ENCODE assay signal across 8 cellular contexts in the genomic region with DNA sequence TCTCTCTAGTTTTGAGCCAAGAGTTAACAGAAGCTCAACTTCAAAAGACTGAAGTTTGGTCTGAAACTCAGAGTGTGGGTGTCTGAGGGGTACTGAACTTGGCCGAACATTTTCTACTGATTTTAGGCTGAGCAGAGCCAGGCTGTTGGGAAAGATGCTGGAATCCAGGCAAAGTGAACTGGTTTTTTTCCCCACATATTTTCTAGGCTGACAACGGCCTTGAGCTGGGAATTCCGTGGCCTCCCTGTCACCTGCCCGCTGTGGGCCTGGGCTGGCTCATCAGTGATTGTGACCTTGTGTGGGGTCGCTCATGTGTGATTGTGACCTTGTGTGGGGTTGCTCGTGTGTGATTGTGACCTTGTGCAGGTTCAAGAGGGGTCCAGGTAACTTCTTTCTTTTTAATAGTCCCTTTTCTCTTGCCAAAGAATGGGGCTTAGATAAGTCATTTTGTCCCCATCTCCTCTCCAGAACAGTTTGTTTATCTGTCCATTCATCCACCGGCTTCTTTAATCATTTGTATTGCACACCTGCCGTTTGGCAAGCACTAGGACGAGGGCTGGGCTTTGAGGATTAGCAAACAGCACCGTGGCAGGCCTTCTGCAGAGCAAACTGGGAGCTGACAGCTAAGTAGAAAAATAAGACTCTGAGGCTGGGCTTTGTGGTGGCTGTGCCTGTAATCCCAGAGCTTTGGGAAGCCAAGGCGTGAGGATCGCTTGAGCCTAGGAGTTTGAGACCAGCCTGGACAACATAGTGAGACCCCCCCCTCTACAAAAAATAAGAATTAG.
DNase-seq lines count a peak whose midpoint lies in the region; ATAC-seq, FAIRE-seq and TF ChIP-seq lines count a peak whose summit lies in the region.
"Not testable (repeated sequence)": the region's sequence is repeated elsewhere in the genome, so short reads cannot be mapped to it uniquely, and the experiment has no call there.

No MANE protein-coding gene starts in this region.

- H3K36me3 Mint-ChIP-seq in naive B cell: peaks cover 12 to 16% of the 10 kb centered on the region in 2 donors

- FAIRE-seq in kidney (lab: Jason Lieb, UNC): not testable (repeated sequence)

- H3K27ac ChIP-seq in BLaER1; body of pancreas; kidney (ENCODE audit: low read depth in 2 of 2, low read length in 2 of 2): not testable (repeated sequence)

- not testable (repeated sequence) for H3K4me3 ChIP-seq in BLaER1; body of pancreas; kidney (ENCODE audit: low read length in 2 of 2)

- not testable (repeated sequence) for TF ChIP-seq CTCF in body of pancreas (IDR thresholded peaks at IDR 0.05); kidney (IDR thresholded peaks at IDR 0.05; ENCODE audit: borderline replicate concordance, extremely low read depth, insufficient read depth)

- H3K9me3 ChIP-seq in BLaER1; body of pancreas; kidney (ENCODE audit: control insufficient read depth in 1 of 2, low read length in 2 of 2): not testable (repeated sequence)

- H3K27ac Mint-ChIP-seq in naive B cell: peak overlapping the region in 5 of 6 donors; percentile 22 to 78 (median 70)

- H3K4me1 Mint-ChIP-seq in naive B cell: peaks cover 9 to 15% (median 12%) of the 10 kb centered on the region in 3 donors

- not testable (repeated sequence) for H3K27me3 ChIP-seq in BLaER1, body of pancreas

- H3K36me3 ChIP-seq in BLaER1; body of pancreas (replicated peaks in 1 of 2; ENCODE audit: insufficient read depth in 1 of 2, low read depth in 2 of 2); kidney (ENCODE audit: control insufficient read depth in 1 of 2, insufficient read depth in 2 of 2, low read length in 2 of 2): not testable (repeated sequence)

- not testable (repeated sequence) for H4K20me1 ChIP-seq in BLaER1

- 12 to 19% methylated on average over 8 to 12 of the region's 12 CpGs for WGBS in body of pancreas, 2 donors

- peak; percentile 31 for ATAC-seq in body of pancreas
- ATAC-seq in naive B cell (ENCODE audit: low read depth in 2 of 2): not testable (repeated sequence)
- peak; percentile 46 for ATAC-seq in sciatic nerve

- peaks cover 6 to 19% (median 15%) of the 10 kb centered on the region in 7 donors for H3K9me3 Mint-ChIP-seq in naive B cell

- not testable (repeated sequence) for H3K4me3 Mint-ChIP-seq in naive B cell

- DNase-seq in NCI-H1092 treated with DMSO at 0.1 percent for 48 hours (lab: John Stamatoyannopoulos, UW): peak; percentile 90
- DNase-seq in NCI-H2171 treated with DMSO at 0.1 percent for 48 hours (lab: John Stamatoyannopoulos, UW): peak; percentile 23
- DNase-seq in NCI-H82 treated with DMSO at 0.1 percent for 48 hours (lab: John Stamatoyannopoulos, UW; ENCODE audit: unreplicated experiment): peak; percentile 4
- DNase-seq in body of pancreas: peak in 3 of 4 donors; percentile 50 to 64 (median 58)
- peak; percentile 12 for DNase-seq in kidney
- DNase-seq in naive B cell: not testable (repeated sequence)
- peak; percentile 35 for DNase-seq in sciatic nerve (ENCODE audit: low spot score)

- H3K4me2 ChIP-seq in BLaER1: peak overlapping the region; percentile 53

- peaks cover 3 to 25% (median 10%) of the 10 kb centered on the region in 3 donors for H3K27me3 Mint-ChIP-seq in naive B cell

- intact Hi-C loops in body of pancreas (cut with DNase I); kidney (cut with DNase I); sciatic nerve (cut with DNase I): not testable (repeated sequence)

- H3K4me1 ChIP-seq in BLaER1 (peaks cover 55% of the 10 kb centered on the region), body of pancreas (peaks cover 13% of the 10 kb centered on the region)
- H3K4me1 ChIP-seq in kidney (ENCODE audit: control insufficient read depth in 1 of 2, insufficient read depth in 1 of 2, low read depth in 1 of 2, low read length in 2 of 2): not testable (repeated sequence)

- not testable (repeated sequence) for H3K9ac ChIP-seq in BLaER1; kidney (ENCODE audit: low read length in 2 of 2)

- TF ChIP-seq POLR2A in body of pancreas (IDR thresholded peaks at IDR 0.05): not testable (repeated sequence)
